ENCODE assay signal across 24 cellular contexts in the genomic region with DNA sequence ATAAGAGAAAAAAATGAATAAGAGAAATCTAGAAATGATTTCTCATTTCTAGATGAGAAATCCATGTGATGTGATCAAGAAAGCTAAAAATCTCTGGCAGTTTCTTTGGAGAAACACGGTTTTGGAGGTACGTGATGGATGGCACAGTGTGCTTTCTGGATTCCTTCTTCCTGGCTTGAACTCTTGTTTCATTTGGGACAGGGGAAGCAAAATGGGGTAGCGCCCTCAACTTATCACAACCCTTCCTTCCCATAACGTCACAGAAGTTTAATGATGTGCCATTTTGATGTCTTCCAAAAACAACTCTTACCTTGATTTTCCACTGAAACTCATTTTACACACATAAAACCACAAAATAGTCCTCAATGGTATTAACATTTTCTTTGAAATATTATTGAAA.
"Had no signal": no experiment of that assay in that cellular context is flagged by ENCODE, and none has a peak within 500 bp of the region (broad histone marks: within the 10 kb centered on the region; RNA-seq: fewer than 3 reads in every experiment).

No MANE protein-coding gene starts in this region.

- H3K4me3 ChIP-seq: colonic mucosa, coronary artery, dorsolateral prefrontal cortex, esophagus muscularis mucosa, esophagus squamous epithelium, gastrocnemius medialis, gastroesophageal sphincter, heart left ventricle, heart right ventricle had no signal

- H3K36me3 ChIP-seq: colonic mucosa, esophagus muscularis mucosa, esophagus squamous epithelium, gastrocnemius medialis, gastroesophageal sphincter, heart left ventricle, heart right ventricle had no signal

- H3K27ac ChIP-seq: colonic mucosa, coronary artery, dorsolateral prefrontal cortex, epithelial cell of prostate, esophagus muscularis mucosa, esophagus squamous epithelium, foreskin keratinocyte, gastrocnemius medialis, gastroesophageal sphincter, heart left ventricle, heart right ventricle had no signal

- DNase-seq: colonic mucosa; cortex of kidney; dermis blood vessel endothelial cell; dorsolateral prefrontal cortex; effector CD4-positive, alpha-beta T cell; effector CD8-positive, alpha-beta T cell; effector memory CD4-positive, alpha-beta T cell; effector memory CD8-positive, alpha-beta T cell; endodermal cell; erythroblast; esophagus squamous epithelium; foreskin fibroblast; foreskin keratinocyte; foreskin melanocyte; gastrocnemius medialis; glutamatergic neuron; head of caudate nucleus; heart left ventricle; heart right ventricle had no signal

- H3K9me3 ChIP-seq: colonic mucosa, esophagus muscularis mucosa, esophagus squamous epithelium, gastrocnemius medialis, gastroesophageal sphincter, heart left ventricle had no signal

- ATAC-seq: effector memory CD8-positive, alpha-beta T cell; esophagus mucosa; foreskin keratinocyte; gastrocnemius medialis; gastroesophageal sphincter had no signal

- H3K27me3 ChIP-seq: colonic mucosa, dorsolateral prefrontal cortex, esophagus muscularis mucosa, esophagus squamous epithelium, foreskin keratinocyte, gastrocnemius medialis, gastroesophageal sphincter, heart left ventricle, heart right ventricle had no signal

- H3K4me1 ChIP-seq: colonic mucosa, esophagus muscularis mucosa, esophagus squamous epithelium, foreskin keratinocyte, gastrocnemius medialis, gastroesophageal sphincter had no signal
